Comparison of ENCODE assay signal across 8 cellular contexts in genomic region chr17:56977673-56978395, GRCh38. TPM values are rescaled to one million over a fixed set of nuclear protein-coding genes. Genes with fewer than 3 reads are reported as not detected.
A peak's percentile ranks its signal among the peaks of the same experiment; 100 is the strongest.
DNase-seq lines count a peak whose midpoint lies in the region; TF ChIP-seq lines count a peak whose summit lies in the region.

TSS of gene SCPEP1 (plus strand) at chr17:56978131. CDS start at chr17:56978160, 29 bp downstream.

- TF ChIP-seq CTCF in HFF-Myc (IDR thresholded peaks at IDR 0.05; ENCODE audit: low read depth, low read length, missing control alignments) (no peak), type B pancreatic cell (conservative IDR thresholded peaks at IDR 0.05) (no peak)

- no peaks in the 10 kb centered on the region for H3K36me3 Mint-ChIP-seq in type B pancreatic cell

- intact Hi-C loops in cardiac septum (cut with DNase I) (no loop called here), posterior cingulate gyrus (cut with DNase I) (loop anchor here (5.0 kb wide), 1 partner anchor 109 kb away; the partner anchor contains the start of gene AKAP1)

- peaks cover 45% of the 10 kb centered on the region for H3K4me1 Mint-ChIP-seq in type B pancreatic cell (ENCODE audit: unreplicated experiment)

- H3K27me3 Mint-ChIP-seq in type B pancreatic cell = no peaks in the 10 kb centered on the region

- H3K9me3 Mint-ChIP-seq in type B pancreatic cell = no peaks in the 10 kb centered on the region

- peak; percentile 48 for DNase-seq in GF-D8 (lab: John Stamatoyannopoulos, UW)
- DNase-seq in HFF-Myc (ENCODE audit: extremely low read depth, low read depth) = no peak
- DNase-seq in NCI-H1092 (lab: John Stamatoyannopoulos, UW) = peak; percentile 76
- DNase-seq in SW 1271 (lab: John Stamatoyannopoulos, UW) = peak; percentile 43 to 64
- DNase-seq in activated naive CD8-positive, alpha-beta T cell treated with anti-CD3 and anti-CD28 coated beads, Interleukin-2, amount 50 U/mL, for 16 hours (ENCODE audit: low read depth, low spot score) = peak; percentile 52
- peak; percentile 95 for DNase-seq in cardiac septum (ENCODE audit: low spot score)
- DNase-seq in posterior cingulate gyrus = peak; percentile 79 to 98 (median 90)
- DNase-seq in type B pancreatic cell (ENCODE audit: extremely low spot score, unreplicated experiment) = peak; percentile 87

- H3K27ac Mint-ChIP-seq in type B pancreatic cell = peak within 1 kb of the TSS; percentile 67

- peak within 1 kb of the TSS; percentile 61 for H3K4me3 ChIP-seq in HFF-Myc (replicated peaks; ENCODE audit: low read depth, low read length)

- peak within 1 kb of the TSS; percentile 92 for H3K4me3 Mint-ChIP-seq in type B pancreatic cell

RNA-seq across cellular contexts. Expression of gene SCPEP1, which starts in this region (rescaled TPM):
- total RNA-seq in cardiac septum (45.6 TPM), type B pancreatic cell (ENCODE audit: low replicate concordance) (26.9 and 53.5 TPM in 2 replicates)
